ENCODE assay signal across 28 cellular contexts in the genomic region with DNA sequence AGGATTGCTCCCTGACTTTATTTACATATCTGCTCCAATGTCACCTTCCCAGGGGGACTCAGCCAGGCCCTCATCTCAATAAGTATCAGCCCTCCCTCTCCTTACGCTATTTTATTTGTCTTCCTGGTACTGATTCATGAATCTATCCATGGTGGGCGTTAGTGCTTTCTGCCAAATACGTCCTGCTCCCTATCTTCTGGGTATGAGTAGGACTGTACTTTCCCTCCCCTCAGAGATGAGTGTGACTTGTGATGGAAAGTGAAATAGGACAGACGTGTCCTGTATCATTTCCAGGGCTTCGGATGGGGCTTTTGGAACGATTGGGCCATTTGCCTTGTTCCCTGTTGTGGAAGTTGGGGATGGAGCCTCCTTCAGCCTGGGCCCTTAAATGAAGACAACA. TPM values are rescaled to one million over a fixed set of nuclear protein-coding genes. Genes with fewer than 3 reads are reported as not detected.
"Had no signal": no experiment of that assay in that cellular context is flagged by ENCODE, and none has a peak within 500 bp of the region (broad histone marks: within the 10 kb centered on the region; RNA-seq: fewer than 3 reads in every experiment).

No MANE protein-coding gene starts in this region.

- H3K27ac ChIP-seq: left lung, lower lobe of right lung, neural progenitor cell, ovary, right atrium auricular region, right lobe of liver, stomach, testis, thyroid gland, transverse colon, upper lobe of left lung had no signal

- H3K4me2 ChIP-seq: neural progenitor cell, smooth muscle cell had no signal

- H3K4me1 Mint-ChIP-seq: immature natural killer cell, naive B cell, natural killer cell had no signal

- H3K9me3 ChIP-seq: left lung, lower lobe of right lung, ovary, right atrium auricular region, right lobe of liver, testis, thyroid gland, transverse colon, upper lobe of left lung had no signal

- H3K9me3 Mint-ChIP-seq: immature natural killer cell; natural killer cell; neural progenitor cell; stimulated activated naive B cell treated with anti-CD40 and anti-IgM and Interleukin-4, amounts not matched to agents 10 μg/mL and 1 μg/mL and 100 μg/mL, for 72 hours had no signal

- H3K36me3 ChIP-seq: left lung, lower lobe of right lung, neural progenitor cell, ovary, right atrium auricular region, right lobe of liver, stomach, thyroid gland, transverse colon, upper lobe of left lung had no signal

- H3K27ac Mint-ChIP-seq: immature natural killer cell; natural killer cell; nephron progenitor cell; neural progenitor cell; progenitor cell of endocrine pancreas; stimulated activated naive B cell treated with anti-CD40 and anti-IgM and Interleukin-4, amounts not matched to agents 10 μg/mL and 1 μg/mL and 100 μg/mL, for 72 hours had no signal

- H3K36me3 Mint-ChIP-seq: naive B cell; natural killer cell; neural progenitor cell; stimulated activated naive B cell treated with anti-CD40 and anti-IgM and Interleukin-4, amounts not matched to agents 10 μg/mL and 1 μg/mL and 100 μg/mL, for 72 hours had no signal

- DNase-seq: hypothalamus; immature natural killer cell; kidney; left colon; left lung; lower lobe of right lung; mammary epithelial cell; mesenchymal stem cell; naive B cell; natural killer cell; nephron progenitor cell; ovary; right lobe of liver; stimulated activated CD4-positive, alpha-beta T cell treated with anti-CD3 and anti-CD28 coated beads, Interleukin-1b, Interleukin-23, amount 100 ng/mL, for 48 hours; stimulated activated CD4-positive, alpha-beta T cell treated with anti-CD3 and anti-CD28 coated beads, Interleukin-2, amount 100 ng/mL, for 48 hours; stimulated activated CD4-positive, alpha-beta T cell treated with anti-CD3 and anti-CD28 coated beads, Interleukin-4, amount 100 ng/mL, for 4 hours; stimulated activated CD8-positive, alpha-beta memory T cell treated with anti-CD3 and anti-CD28 coated beads, Interleukin-4, amount 100 ng/mL, for 48 hours; stimulated activated naive B cell treated with anti-CD40 and anti-IgM and Interleukin-4, amounts not matched to agents 10 μg/mL and 1 μg/mL and 100 μg/mL, for 72 hours; stimulated activated naive CD8-positive, alpha-beta T cell treated with anti-CD3 and anti-CD28 coated beads, Interleukin-15, Interleukin-2, amounts not matched to agents 100 U/mL and 50 U/mL, for 24 hours; stomach; testis; thyroid gland; transverse colon; upper lobe of left lung had no signal

- H3K27me3 ChIP-seq: ovary, right atrium auricular region, right lobe of liver, testis, thyroid gland, upper lobe of left lung had no signal

- H3K9ac ChIP-seq: neural progenitor cell had no signal

- H3K4me1 ChIP-seq: right lobe of liver, testis, thyroid gland, transverse colon had no signal

- H3K4me3 ChIP-seq: left lung, lower lobe of right lung, neural progenitor cell, ovary, right atrium auricular region, right lobe of liver, smooth muscle cell, stomach, testis, thyroid gland, transverse colon, upper lobe of left lung had no signal

- H3K4me3 Mint-ChIP-seq: immature natural killer cell; naive B cell; natural killer cell; nephron progenitor cell; stimulated activated naive B cell treated with anti-CD40 and anti-IgM and Interleukin-4, amounts not matched to agents 10 μg/mL and 1 μg/mL and 100 μg/mL, for 72 hours had no signal

- ATAC-seq: left colon; left lung; lower lobe of right lung; natural killer cell; right lobe of liver; stimulated activated naive B cell treated with anti-CD40 and anti-IgM and Interleukin-4, amounts not matched to agents 10 μg/mL and 1 μg/mL and 100 μg/mL, for 72 hours; stimulated activated naive CD8-positive, alpha-beta T cell treated with anti-CD3 and anti-CD28 coated beads, Interleukin-15, Interleukin-2, amounts not matched to agents 100 U/mL and 50 U/mL, for 24 hours had no signal

RNA-seq across cellular contexts. Expression of a gene that starts 47.5 kb away (rescaled TPM):
- polyA plus RNA-seq: immature natural killer cell, mammary epithelial cell had no signal
